Comparison of ENCODE assay signal across 17 cellular contexts in genomic region chr7:33645096-33645495, GRCh38.
"Had no signal": no experiment of that assay in that cellular context is flagged by ENCODE, and none has a peak within 500 bp of the region (broad histone marks: within the 10 kb centered on the region; RNA-seq: fewer than 3 reads in every experiment).

No MANE protein-coding gene starts in this region.

- DNase-seq: activated CD4-positive, alpha-beta T cell treated with anti-CD3 and anti-CD28 coated beads, Interleukin-2, amount 10 ng/mL, durations not matched to agents 7 days and 5 days; activated CD8-positive, alpha-beta memory T cell treated with anti-CD3 and anti-CD28 coated beads for 24 hours; activated naive CD8-positive, alpha-beta T cell treated with anti-CD3 and anti-CD28 coated beads, Interleukin-2, amount 10 ng/mL, durations not matched to agents 7 days and 5 days; brain microvascular endothelial cell; dermis blood vessel endothelial cell; erythroblast; heart right ventricle; islet precursor cell; naive thymus-derived CD4-positive, alpha-beta T cell; sigmoid colon; stimulated activated CD4-positive, alpha-beta T cell treated with anti-CD3 and anti-CD28 coated beads, Interleukin-2, amount 100 ng/mL, for 48 hours; T-helper 9 cell; thyroid gland had no signal

- H3K9me3 ChIP-seq: gastroesophageal sphincter, sigmoid colon, thyroid gland had no signal

- H3K4me1 ChIP-seq: gastroesophageal sphincter, heart right ventricle, parathyroid adenoma, thyroid gland had no signal

- H3K79me2 ChIP-seq: parathyroid adenoma had no signal

- H3K27me3 Mint-ChIP-seq: activated CD4-positive, alpha-beta T cell treated with anti-CD3 and anti-CD28 coated beads, Interleukin-2, amount 10 ng/mL, durations not matched to agents 7 days and 5 days; activated naive CD8-positive, alpha-beta T cell treated with anti-CD3 and anti-CD28 coated beads, Interleukin-2, amount 10 ng/mL, durations not matched to agents 7 days and 5 days; naive thymus-derived CD4-positive, alpha-beta T cell; stimulated activated memory B cell treated with anti-CD40 and anti-IgM and Interleukin-4, amounts not matched to agents 10 μg/mL and 1 μg/mL and 100 μg/mL, for 72 hours had no signal

- H3K27me3 ChIP-seq: brain microvascular endothelial cell, gastroesophageal sphincter, heart right ventricle, sigmoid colon, thyroid gland had no signal

- H3K9me3 Mint-ChIP-seq: activated CD4-positive, alpha-beta T cell treated with anti-CD3 and anti-CD28 coated beads, Interleukin-2, amount 10 ng/mL, durations not matched to agents 7 days and 5 days; activated naive CD8-positive, alpha-beta T cell treated with anti-CD3 and anti-CD28 coated beads, Interleukin-2, amount 10 ng/mL, durations not matched to agents 7 days and 5 days; stimulated activated memory B cell treated with anti-CD40 and anti-IgM and Interleukin-4, amounts not matched to agents 10 μg/mL and 1 μg/mL and 100 μg/mL, for 72 hours had no signal

- H3K36me3 Mint-ChIP-seq: activated naive CD8-positive, alpha-beta T cell treated with anti-CD3 and anti-CD28 coated beads, Interleukin-2, amount 10 ng/mL, durations not matched to agents 7 days and 5 days had no signal

- H3K9ac ChIP-seq: parathyroid adenoma had no signal

- H2AFZ ChIP-seq: parathyroid adenoma had no signal

- H3K27ac ChIP-seq: brain microvascular endothelial cell, gastroesophageal sphincter, heart right ventricle, parathyroid adenoma, thyroid gland had no signal

- H3K4me3 ChIP-seq: gastroesophageal sphincter, heart right ventricle, lung, sigmoid colon, thyroid gland had no signal

- H3K27ac Mint-ChIP-seq: activated CD4-positive, alpha-beta T cell treated with anti-CD3 and anti-CD28 coated beads, Interleukin-2, amount 10 ng/mL, durations not matched to agents 7 days and 5 days; activated naive CD8-positive, alpha-beta T cell treated with anti-CD3 and anti-CD28 coated beads, Interleukin-2, amount 10 ng/mL, durations not matched to agents 7 days and 5 days; naive thymus-derived CD4-positive, alpha-beta T cell; stimulated activated memory B cell treated with anti-CD40 and anti-IgM and Interleukin-4, amounts not matched to agents 10 μg/mL and 1 μg/mL and 100 μg/mL, for 72 hours had no signal

- H3K36me3 ChIP-seq: brain microvascular endothelial cell, sigmoid colon, thyroid gland had no signal

- H3K4me1 Mint-ChIP-seq: activated CD4-positive, alpha-beta T cell treated with anti-CD3 and anti-CD28 coated beads, Interleukin-2, amount 10 ng/mL, durations not matched to agents 7 days and 5 days; activated naive CD8-positive, alpha-beta T cell treated with anti-CD3 and anti-CD28 coated beads, Interleukin-2, amount 10 ng/mL, durations not matched to agents 7 days and 5 days had no signal

- H3K4me3 Mint-ChIP-seq: activated CD4-positive, alpha-beta T cell treated with anti-CD3 and anti-CD28 coated beads, Interleukin-2, amount 10 ng/mL, durations not matched to agents 7 days and 5 days; activated naive CD8-positive, alpha-beta T cell treated with anti-CD3 and anti-CD28 coated beads, Interleukin-2, amount 10 ng/mL, durations not matched to agents 7 days and 5 days; naive thymus-derived CD4-positive, alpha-beta T cell; stimulated activated memory B cell treated with anti-CD40 and anti-IgM and Interleukin-4, amounts not matched to agents 10 μg/mL and 1 μg/mL and 100 μg/mL, for 72 hours had no signal
